ENCODE assay signal across 9 cellular contexts in genomic region chr11:102313225-102313940, GRCh38. TPM values are rescaled to one million over a fixed set of nuclear protein-coding genes. Genes with fewer than 3 reads are reported as not detected.
DNase-seq lines count a peak whose midpoint lies in the region; ATAC-seq, FAIRE-seq and TF ChIP-seq lines count a peak whose summit lies in the region.
"Had no signal": no experiment of that assay in that cellular context is flagged by ENCODE, and none has a peak within 500 bp of the region (broad histone marks: within the 10 kb centered on the region; RNA-seq: fewer than 3 reads in every experiment).

No MANE protein-coding gene starts in this region.

- WGBS in GM23248 (ENCODE audit: low coverage in 1 of 2, low lambda C conversion rate in 2 of 2, missing lambda C conversion rate in 2 of 2), 2 experiments: 73 to 75% methylated on average over 4 of the region's 4 CpGs
- WGBS in esophagus squamous epithelium, 2 donors: 31 to 48% methylated on average over 4 of the region's 4 CpGs
- WGBS in small intestine, 3 donors: 49 to 54% (median 51%) methylated on average over 4 of the region's 4 CpGs

- peak overlapping the region; percentile 59; the same call in 1 of the 2 replicates for H3K4me3 ChIP-seq in GM23248
- peak overlapping the region in 3 of 4 donors; percentile 22 to 53 (median 27) for H3K4me3 ChIP-seq in esophagus squamous epithelium
- H3K4me3 ChIP-seq in small intestine (ENCODE audit: low read depth in 1 of 2, low read length in 2 of 2): no peak overlapping the region

- no peaks in the 10 kb centered on the region for H3K9me3 ChIP-seq in GM23248 (ENCODE audit: low read depth)
- H3K9me3 ChIP-seq in esophagus squamous epithelium: no peaks in the 10 kb centered on the region
- no peaks in the 10 kb centered on the region for H3K9me3 ChIP-seq in small intestine (ENCODE audit: control insufficient read depth, low read depth)

- H3K27me3 Mint-ChIP-seq in T-cell: no peaks in the 10 kb centered on the region

- no peak for FAIRE-seq in small intestine (lab: Jason Lieb, UNC)

- H3K4me1 Mint-ChIP-seq in T-cell: peaks cover 55 to 72% (median 62%) of the 10 kb centered on the region in 3 donors

- H3K27ac ChIP-seq in GM23248 (no peak overlapping the region), esophagus squamous epithelium (peak overlapping the region; percentile 80 to 84 (median 82)), small intestine (ENCODE audit: low read depth in 1 of 2, low read length in 1 of 2) (peak overlapping the region; percentile 89 to 97)

- H3K4me1 ChIP-seq in GM23248 (ENCODE audit: insufficient read depth): peaks cover 8% of the 10 kb centered on the region; the same call in 1 of the 2 replicates
- peaks cover 4 to 55% (median 20%) of the 10 kb centered on the region in 3 donors for H3K4me1 ChIP-seq in esophagus squamous epithelium
- peaks cover 5 to 18% of the 10 kb centered on the region in 2 donors for H3K4me1 ChIP-seq in small intestine (ENCODE audit: control insufficient read depth in 2 of 2, insufficient read depth in 1 of 2, low read depth in 1 of 2, low read length in 1 of 2)

- H2AFZ ChIP-seq in GM23248: peak overlapping the region; percentile 84

- H3K9me3 Mint-ChIP-seq in T-cell: no peaks in the 10 kb centered on the region

- no peak overlapping the region for H3K9ac ChIP-seq in GM23248

- H3K9me2 ChIP-seq in GM23248 (ENCODE audit: insufficient read depth): no peaks in the 10 kb centered on the region

- no peak for DNase-seq in GM23248
- no peak for DNase-seq in T-cell
- DNase-seq in esophagus squamous epithelium (lab: John Stamatoyannopoulos, UW): no peak
- DNase-seq in small intestine: no peak
- DNase-seq in occipital lobe (lab: John Stamatoyannopoulos, UW): no peak
- DNase-seq in T-helper 9 cell: no peak
- no peak for DNase-seq in activated CD4-positive, alpha-beta T cell treated with anti-CD3 and anti-CD28 coated beads for 1 hour
- DNase-seq: stimulated activated CD4-positive, alpha-beta T cell treated with anti-CD3 and anti-CD28 coated beads, Interleukin-12 subunit alpha, Interleukin-12 subunit beta, amount 100 ng/mL, for 4 hours had no signal

- peak overlapping the region; percentile 73 for H3K4me2 ChIP-seq in GM23248 (ENCODE audit: unreplicated experiment)

- H4K20me1 ChIP-seq in GM23248 (ENCODE audit: insufficient read depth): no peaks in the 10 kb centered on the region

- CTCF ChIA-PET in T-cell (lab: Charles Lee): interaction anchor here (0.6 to 1.4 kb wide), 8 partner anchors 18 to 179 kb away, joined by 3 to 8 read pairs (median 4); no protein-coding TSS in a partner anchor

- in situ Hi-C loops in GM23248 (cut with MboI): no loop called here

- peaks cover under 1% of the 10 kb centered on the region for H3K36me3 Mint-ChIP-seq in T-cell

- H3K4me3 Mint-ChIP-seq in T-cell: peak overlapping the region; percentile 59 to 65 (median 60)

- TF ChIP-seq CTCF in esophagus squamous epithelium (IDR thresholded peaks at IDR 0.05): no peak

- H3K79me2 ChIP-seq in GM23248 (ENCODE audit: insufficient read depth): no peaks in the 10 kb centered on the region

- intact Hi-C loops in esophagus squamous epithelium (cut with DNase I): no loop called here

- ATAC-seq in T-cell (replicated peaks in 1 of 4) (no peak), HG03039 (IDR thresholded peaks at IDR 0.05; ENCODE audit: unreplicated experiment) (no peak)

- peak overlapping the region; percentile 93 to 94 for H3K27ac Mint-ChIP-seq in T-cell

- no peaks in the 10 kb centered on the region for H3K36me3 ChIP-seq in GM23248 (ENCODE audit: low read depth)
- H3K36me3 ChIP-seq in esophagus squamous epithelium: no peaks in the 10 kb centered on the region
- no peaks in the 10 kb centered on the region for H3K36me3 ChIP-seq in small intestine (ENCODE audit: control insufficient read depth in 2 of 2, insufficient read depth in 2 of 2, low read length in 2 of 2)

- POLR2A ChIA-PET in T-cell (lab: Charles Lee): interaction anchor here in 1 of 2 donors (0.9 kb wide), 1 partner anchor 20 kb away, joined by 3 read pairs; no protein-coding TSS in a partner anchor

- H3F3A ChIP-seq in GM23248 (ENCODE audit: insufficient read depth): 0 out of 2 replicates have a peak, but pooled peaks cover 8% of the 10 kb centered on the region

- no peak for TF ChIP-seq POLR2A in esophagus squamous epithelium (IDR thresholded peaks at IDR 0.05)

- H3K27me3 ChIP-seq in GM23248 (replicated peaks; ENCODE audit: insufficient read depth) (no peaks in the 10 kb centered on the region), esophagus squamous epithelium (no peaks in the 10 kb centered on the region), small intestine (ENCODE audit: control insufficient read depth in 2 of 2, insufficient read depth in 2 of 2, low read length in 2 of 2) (no peaks in the 10 kb centered on the region)

RNA-seq across cellular contexts. Expression of gene BIRC3, which starts 3.9 kb away (rescaled TPM):
- 0.89 and 0.97 TPM in 2 replicates for total RNA-seq in GM23248 (2014; rRNA removed; shearing (Covaris generic))
- polyA plus RNA-seq in GM23248 (2016; fragmentation: Nextera tagmentation; extraction: Ambion mirVana) (0.57 and 0.79 TPM in 2 replicates), small intestine (10 to 100 TPM; 25.6 to 49.0 (median 32.4) TPM)
- total RNA-seq in T-cell (100 to 1,000 TPM in 2 of 5 donors, 10 to 100 TPM in 3; 82.6 to 114 (median 96.0) TPM), esophagus squamous epithelium (1 to 10 TPM; 2.4 to 6.9 (median 6.0) TPM), occipital lobe (1.7 TPM)

RNA-seq across cellular contexts. Expression of gene BIRC2, which starts 33.6 kb away (rescaled TPM):
- 73.7 and 104 TPM in 2 replicates for total RNA-seq in GM23248 (2014; rRNA removed; shearing (Covaris generic))
- polyA plus RNA-seq in GM23248 (2016; fragmentation: Nextera tagmentation; extraction: Ambion mirVana) (60.7 and 63.2 TPM in 2 replicates), small intestine (10 to 100 TPM; 22.1 to 38.5 (median 28.9) TPM)
- total RNA-seq in T-cell (100 to 1,000 TPM in 1 of 5 donors, 10 to 100 TPM in 4; 53.3 to 100 (median 60.8) TPM), esophagus squamous epithelium (10 to 100 TPM; 18.9 to 38.7 (median 26.4) TPM), occipital lobe (160 TPM)

Comparison
In these comparisons a context has a peak if more than half of its experiments do, and no peak if none do; other contexts are left out.
1. H3K4me3 ChIP-seq: peak in GM23248 (single experiment) and esophagus squamous epithelium (3 of 4); none in small intestine (0 of 2).
2. RNA of gene BIRC3, which starts 3.9 kb away (total RNA-seq): 82.6 to 114 TPM in T-cell; 2.4 to 6.9 TPM in esophagus squamous epithelium, 1.7 TPM in occipital lobe (single experiment) and 0.89 to 0.97 TPM in GM23248; every median in the first group is over 10 times any median in the second.